ENCODE assay signal across 1 cellular context in the genomic region with DNA sequence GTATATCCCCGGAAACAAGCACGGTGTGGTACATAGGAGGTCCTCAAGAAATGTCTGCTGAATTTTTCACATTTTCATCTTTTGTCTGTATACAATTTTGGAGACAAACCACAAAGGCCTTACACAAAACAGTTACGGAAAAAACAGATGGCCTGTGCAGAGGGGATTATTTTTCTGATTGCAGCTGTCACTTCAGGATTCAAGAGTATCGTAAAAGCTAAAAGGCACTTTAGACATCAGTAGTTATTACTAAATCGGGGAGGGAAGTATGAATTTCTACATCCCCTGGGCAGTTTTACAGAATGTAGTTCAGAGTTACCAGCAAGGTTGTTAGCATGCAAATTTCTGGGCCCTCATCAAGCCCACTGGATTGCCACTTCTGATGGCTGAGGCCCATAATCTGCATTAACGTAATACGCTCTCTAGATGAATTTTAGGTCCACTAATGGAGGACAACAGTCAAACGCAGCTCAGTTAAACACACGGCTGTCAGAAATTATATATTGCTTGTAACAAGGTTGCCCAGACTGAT.
TF ChIP-seq lines count a peak whose summit lies in the region.

No MANE protein-coding gene starts in this region.

TF ChIP-seq in WTC11, 78 proteins besides CTCF, POLR2A, EP300 and RAD21 (continued from another document):
- no peak for TF ChIP-seq CREB1 (CRISPR knock-in tag; IDR thresholded peaks at IDR 0.05)
TF ChIP-seq in WTC11: peak in this region for 0.
